Comparison of ENCODE assay signal across 8 cellular contexts in genomic region chr15:51094606-51095569, GRCh38. TPM values are rescaled to one million over a fixed set of nuclear protein-coding genes. Genes with fewer than 3 reads are reported as not detected.
DNase-seq lines count a peak whose midpoint lies in the region; ATAC-seq and TF ChIP-seq lines count a peak whose summit lies in the region.
"Had no signal": no experiment of that assay in that cellular context is flagged by ENCODE, and none has a peak within 500 bp of the region (broad histone marks: within the 10 kb centered on the region; RNA-seq: fewer than 3 reads in every experiment).

TNFAIP8L3 (minus strand) TSS chr15:51094906; CDS start chr15:51094595, 311 bp downstream.

- H3K4me1 Mint-ChIP-seq in neural progenitor cell = peaks cover 5% of the 10 kb centered on the region

- H3K27ac ChIP-seq in RWPE2 (ENCODE audit: poor library complexity, severe bottlenecking) (no peak within 1 kb of the TSS), neural progenitor cell (no peak within 1 kb of the TSS)
- H3K27ac ChIP-seq: VCaP had no signal

- peak within 1 kb of the TSS; percentile 37 for H2AFZ ChIP-seq in neural progenitor cell (replicated peaks)

- H3K9me3 Mint-ChIP-seq in neural progenitor cell = no peaks in the 10 kb centered on the region

- no peak for TF ChIP-seq CTCF in RWPE2 (IDR thresholded peaks at IDR 0.05; ENCODE audit: poor library complexity, severe bottlenecking)
- no peak for TF ChIP-seq CTCF in fibroblast of mammary gland (conservative IDR thresholded peaks at IDR 0.05; ENCODE audit: control insufficient read depth, insufficient read depth, low read depth, low read length)
- no peak for TF ChIP-seq CTCF in neural progenitor cell (IDR thresholded peaks at IDR 0.05)

- H3F3A ChIP-seq in neural progenitor cell (ENCODE audit: low read depth) = peaks cover 9% of the 10 kb centered on the region

- no peak within 1 kb of the TSS for H3K27ac Mint-ChIP-seq in neural progenitor cell

- H4K20me1 ChIP-seq in neural progenitor cell (ENCODE audit: low read depth) = peaks cover 47% of the 10 kb centered on the region

- H3K4me2 ChIP-seq in neural progenitor cell = peak within 1 kb of the TSS; percentile 96

- H3K9ac ChIP-seq in neural progenitor cell = no peak within 1 kb of the TSS

- H3K4me1 ChIP-seq in RWPE2 (ENCODE audit: insufficient read depth, poor library complexity, severe bottlenecking) = peaks cover 7% of the 10 kb centered on the region
- peaks cover 10% of the 10 kb centered on the region for H3K4me1 ChIP-seq in neural progenitor cell

- H3K36me3 ChIP-seq in RWPE2 (ENCODE audit: low read depth) (no peaks in the 10 kb centered on the region), neural progenitor cell (no peaks in the 10 kb centered on the region)

- H3K36me3 Mint-ChIP-seq in neural progenitor cell = no peaks in the 10 kb centered on the region

- H3K4me3 ChIP-seq in RWPE2 (ENCODE audit: severe bottlenecking) (peak within 1 kb of the TSS; percentile 56), fibroblast of mammary gland (ENCODE audit: control insufficient read depth, low read depth, low read length) (peak within 1 kb of the TSS; percentile 83), neural progenitor cell (peak within 1 kb of the TSS; percentile 55)

- peaks cover 33% of the 10 kb centered on the region for H3K27me3 ChIP-seq in RWPE2 (ENCODE audit: insufficient read depth, poor library complexity, severe bottlenecking)
- peaks cover 99% of the 10 kb centered on the region for H3K27me3 ChIP-seq in neural progenitor cell

- H3K79me2 ChIP-seq in neural progenitor cell (ENCODE audit: low read depth) = no peaks in the 10 kb centered on the region

- peak within 1 kb of the TSS; percentile 89 for H3K4me3 Mint-ChIP-seq in neural progenitor cell

- peak; percentile 53 for ATAC-seq in RWPE2 (ENCODE audit: low read depth)
- no peak for ATAC-seq in HG03460 (IDR thresholded peaks at IDR 0.05; ENCODE audit: unreplicated experiment)

- DNase-seq in HCEC 1CT = peak; percentile 53
- DNase-seq in RWPE2 (ENCODE audit: low spot score) = no peak
- DNase-seq in fibroblast of mammary gland (ENCODE audit: low read depth) = no peak
- DNase-seq in neural progenitor cell (ENCODE audit: low spot score) = peak; percentile 65
- no peak for DNase-seq in SIG-M5 treated with dmso at 0.1 percent for 504 hours (lab: John Stamatoyannopoulos, UW; ENCODE audit: unreplicated experiment)
- no peak for DNase-seq in SIG-M5 (lab: John Stamatoyannopoulos, UW)

- H3K9me3 ChIP-seq in RWPE2 (ENCODE audit: severe bottlenecking) (no peaks in the 10 kb centered on the region), neural progenitor cell (ENCODE audit: low read depth) (no peaks in the 10 kb centered on the region)

- H3K27me3 Mint-ChIP-seq in neural progenitor cell (ENCODE audit: insufficient read depth, low read depth) = peaks cover 51% of the 10 kb centered on the region

RNA-seq across cellular contexts. Expression of gene TNFAIP8L3, which starts in this region (rescaled TPM):
- total RNA-seq in neural progenitor cell (ENCODE audit: low replicate concordance) = not detected in 2 replicates

Comparison
In these comparisons a context has a peak if more than half of its experiments do, and no peak if none do; other contexts are left out.
1. Peak in DNase-seq, H3K4me3 ChIP-seq and H3K4me2 ChIP-seq in neural progenitor cell; RNA of the gene not detected or under 1 TPM.